ENCODE assay signal across 18 cellular contexts in the genomic region with DNA sequence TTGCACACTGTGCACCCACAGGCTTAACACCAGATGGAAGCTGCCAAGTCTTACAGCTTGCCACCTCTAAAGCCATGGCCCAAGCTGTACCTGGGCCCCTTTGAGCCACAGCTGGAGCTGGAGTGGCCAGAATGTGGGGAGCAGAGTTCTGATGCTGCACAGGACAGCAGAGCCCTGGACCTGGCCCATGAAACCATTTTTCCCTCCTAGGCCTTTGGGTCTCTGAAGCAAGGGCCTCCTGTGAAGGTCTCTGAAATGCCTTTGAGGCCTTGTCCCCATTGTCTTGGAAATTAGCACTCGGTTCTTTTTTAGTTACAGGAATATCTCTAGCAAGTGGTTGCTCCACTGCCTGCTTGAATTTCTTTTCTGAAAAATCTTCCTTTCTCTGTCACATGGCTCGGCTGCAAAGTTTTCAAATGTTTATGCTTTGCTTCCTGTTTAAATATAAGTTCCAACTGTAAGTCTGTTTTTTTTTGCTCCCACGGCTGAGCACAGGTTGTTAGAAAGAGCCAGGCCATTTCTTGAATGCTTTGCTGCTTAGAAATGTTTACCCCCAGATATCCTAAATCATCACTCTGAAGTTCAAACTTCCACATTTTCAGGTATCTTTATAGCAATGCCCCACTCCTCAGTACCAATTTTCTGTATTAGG.
"Had no signal": no experiment of that assay in that cellular context is flagged by ENCODE, and none has a peak within 500 bp of the region (broad histone marks: within the 10 kb centered on the region; RNA-seq: fewer than 3 reads in every experiment).

No MANE protein-coding gene starts in this region.

- H3K27me3 ChIP-seq: esophagus muscularis mucosa, heart left ventricle, neutrophil, stomach, transverse colon had no signal

- DNase-seq: effector memory CD8-positive, alpha-beta T cell; heart left ventricle; hippocampal formation; kidney glomerular epithelial cell; mucosa of descending colon; naive thymus-derived CD8-positive, alpha-beta T cell; psoas muscle; stimulated activated CD4-positive, alpha-beta T cell treated with anti-CD3 and anti-CD28 coated beads, Interleukin-12 subunit alpha, Interleukin-12 subunit beta, amount 100 ng/mL, for 4 hours; stimulated activated naive CD4-positive, alpha-beta T cell; stomach; substantia nigra; transverse colon had no signal

- H3K27ac ChIP-seq: epithelial cell of prostate, esophagus muscularis mucosa, heart left ventricle, neutrophil, psoas muscle, skin epidermis, stomach, thoracic aorta, transverse colon had no signal

- H3K4me3 ChIP-seq: esophagus muscularis mucosa, heart left ventricle, mucosa of descending colon, psoas muscle, skin epidermis, stomach, thoracic aorta, transverse colon had no signal

- H3K4me1 ChIP-seq: psoas muscle, stomach, transverse colon had no signal

- H3K36me3 Mint-ChIP-seq: naive thymus-derived CD8-positive, alpha-beta T cell had no signal

- H3K36me3 ChIP-seq: esophagus muscularis mucosa, heart left ventricle, neutrophil, stomach, thoracic aorta, transverse colon had no signal

- H3K9me3 ChIP-seq: esophagus muscularis mucosa, heart left ventricle, mucosa of descending colon, neutrophil, psoas muscle, thoracic aorta, transverse colon had no signal

- H3K4me1 Mint-ChIP-seq: naive thymus-derived CD8-positive, alpha-beta T cell had no signal

- H3K4me3 Mint-ChIP-seq: dendritic cell treated with granulocyte-macrophage colony-stimulating factor and Interleukin-4, amounts not matched to agents 40 ng/mL and 50 ng/mL, for 4 days; effector memory CD8-positive, alpha-beta T cell; naive thymus-derived CD8-positive, alpha-beta T cell had no signal

- H3K9me3 Mint-ChIP-seq: effector memory CD8-positive, alpha-beta T cell had no signal

- H3K27me3 Mint-ChIP-seq: dendritic cell treated with granulocyte-macrophage colony-stimulating factor and Interleukin-4, amounts not matched to agents 40 ng/mL and 50 ng/mL, for 4 days had no signal

- H3K27ac Mint-ChIP-seq: dendritic cell treated with granulocyte-macrophage colony-stimulating factor and Interleukin-4, amounts not matched to agents 40 ng/mL and 50 ng/mL, for 4 days; effector memory CD8-positive, alpha-beta T cell; naive thymus-derived CD8-positive, alpha-beta T cell had no signal
